Comparison of ENCODE assay signal across 20 cellular contexts in the genomic region with DNA sequence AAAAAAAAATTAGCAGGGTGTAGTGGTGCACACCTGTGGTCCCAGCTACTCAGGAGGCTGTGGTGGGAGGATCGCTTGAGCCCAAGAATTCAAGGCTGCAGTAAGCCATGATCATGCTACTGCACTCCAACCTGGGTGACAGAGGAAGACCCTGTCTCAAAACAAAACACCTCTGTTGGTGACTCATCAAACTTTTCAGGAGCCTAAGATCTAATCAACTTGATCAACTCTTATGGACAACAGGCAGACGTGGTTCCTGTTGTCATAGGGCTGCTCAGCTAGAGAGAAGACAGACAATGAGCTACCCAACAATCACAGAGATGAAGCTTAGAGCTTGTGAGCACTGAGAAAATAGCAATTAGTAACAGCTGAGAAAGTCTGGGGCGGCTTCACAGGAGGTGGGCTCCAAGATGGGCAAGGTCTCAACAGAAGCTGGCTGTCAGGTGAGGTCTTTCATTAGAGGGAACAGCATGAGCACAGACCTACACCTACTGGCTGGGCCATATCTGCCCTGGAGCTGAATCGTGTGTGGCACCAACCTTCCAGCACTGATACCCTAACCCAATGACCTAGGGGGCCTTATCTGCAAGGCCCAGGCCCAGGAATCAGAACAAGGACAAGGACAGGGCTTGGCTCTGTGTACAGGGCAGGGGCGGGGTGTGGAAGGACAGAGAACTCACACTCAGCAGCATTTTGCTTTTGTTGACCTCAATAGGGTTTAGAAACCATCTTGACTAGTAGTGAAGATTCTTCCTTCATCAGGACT. TPM values are rescaled to one million over a fixed set of nuclear protein-coding genes. Genes with fewer than 3 reads are reported as not detected.
DNase-seq lines count a peak whose midpoint lies in the region; ATAC-seq and TF ChIP-seq lines count a peak whose summit lies in the region.
"Had no signal": no experiment of that assay in that cellular context is flagged by ENCODE, and none has a peak within 500 bp of the region (broad histone marks: within the 10 kb centered on the region; RNA-seq: fewer than 3 reads in every experiment).

No MANE protein-coding gene starts in this region.

- no peak for TF ChIP-seq CTCF in heart right ventricle (IDR thresholded peaks at IDR 0.05)

- H3K36me3 ChIP-seq in heart right ventricle: peaks cover 0 to 39% (median 0%) of the 10 kb centered on the region in 9 donors
- H3K36me3 ChIP-seq: right lobe of liver had no signal

- H3K4me3 ChIP-seq in heart right ventricle: no peak overlapping the region
- H3K4me3 ChIP-seq: right lobe of liver had no signal

- no peaks in the 10 kb centered on the region for H3K27me3 ChIP-seq in heart right ventricle
- H3K27me3 ChIP-seq: right lobe of liver had no signal

- H3K4me3 Mint-ChIP-seq in T-helper 17 cell: no peak overlapping the region
- H3K4me3 Mint-ChIP-seq in central memory CD8-positive, alpha-beta T cell: no peak overlapping the region
- H3K4me3 Mint-ChIP-seq in stimulated activated memory B cell treated with anti-CD40 and anti-IgM and Interleukin-4, amounts not matched to agents 10 μg/mL and 1 μg/mL and 100 μg/mL, for 72 hours: no peak overlapping the region
- H3K4me3 Mint-ChIP-seq: activated B cell treated with CpG ODN at 0.5 μM for 24 hours, CD14-positive monocyte had no signal

- peaks cover 15 to 35% of the 10 kb centered on the region in 2 donors for H3K36me3 Mint-ChIP-seq in activated naive CD4-positive, alpha-beta T cell treated with anti-CD3 and anti-CD28 coated beads, Interleukin-2, amount 50 U/mL, for 72 hours
- H3K36me3 Mint-ChIP-seq in T-helper 17 cell (ENCODE audit: low read depth): no peaks in the 10 kb centered on the region
- peaks cover 14% of the 10 kb centered on the region for H3K36me3 Mint-ChIP-seq in central memory CD8-positive, alpha-beta T cell (ENCODE audit: insufficient read depth)
- peaks cover 28% of the 10 kb centered on the region for H3K36me3 Mint-ChIP-seq in stimulated activated memory B cell treated with anti-CD40 and anti-IgM and Interleukin-4, amounts not matched to agents 10 μg/mL and 1 μg/mL and 100 μg/mL, for 72 hours

- H3K9me3 Mint-ChIP-seq in activated naive CD4-positive, alpha-beta T cell treated with anti-CD3 and anti-CD28 coated beads, Interleukin-2, amount 50 U/mL, for 72 hours: peaks cover 4 to 5% of the 10 kb centered on the region in 2 donors
- no peaks in the 10 kb centered on the region for H3K9me3 Mint-ChIP-seq in central memory CD8-positive, alpha-beta T cell
- H3K9me3 Mint-ChIP-seq in stimulated activated memory B cell treated with anti-CD40 and anti-IgM and Interleukin-4, amounts not matched to agents 10 μg/mL and 1 μg/mL and 100 μg/mL, for 72 hours: no peaks in the 10 kb centered on the region
- H3K9me3 Mint-ChIP-seq: activated B cell treated with CpG ODN at 0.5 μM for 24 hours, CD14-positive monocyte, IgD-negative memory B cell, naive B cell had no signal

- H3K27ac ChIP-seq in heart right ventricle: no peak overlapping the region
- H3K27ac ChIP-seq: parathyroid adenoma, right lobe of liver had no signal

- DNase-seq in activated naive CD4-positive, alpha-beta T cell treated with anti-CD3 and anti-CD28 coated beads, Interleukin-2, amount 50 U/mL, for 72 hours (ENCODE audit: low spot score in 2 of 2): no peak
- DNase-seq in activated naive CD4-positive, alpha-beta T cell treated with anti-CD3 and anti-CD28 coated beads, Interleukin-2, amount 50 U/mL, for 16 hours: no peak
- DNase-seq in T-helper 17 cell (no peak), NCI-H524 (lab: John Stamatoyannopoulos, UW) (no peak), NCI-H2029 (lab: John Stamatoyannopoulos, UW) (no peak), heart right ventricle (no peak)
- no peak for DNase-seq in central memory CD8-positive, alpha-beta T cell (ENCODE audit: low spot score in 2 of 2)
- DNase-seq: activated B cell treated with CpG ODN at 0.5 μM for 24 hours; activated CD8-positive, alpha-beta memory T cell treated with anti-CD3 and anti-CD28 coated beads for 24 hours; amniotic stem cell; DMS153; mesendoderm; naive B cell; NCI-H2107; NCI-H526; right lobe of liver had no signal

- H3K27ac Mint-ChIP-seq in activated naive CD4-positive, alpha-beta T cell treated with anti-CD3 and anti-CD28 coated beads, Interleukin-2, amount 50 U/mL, for 72 hours: peak overlapping the region; percentile 7 to 87
- peak overlapping the region; percentile 100 for H3K27ac Mint-ChIP-seq in T-helper 17 cell
- peak overlapping the region; percentile 44 for H3K27ac Mint-ChIP-seq in central memory CD8-positive, alpha-beta T cell (ENCODE audit: low read depth)
- peak overlapping the region; percentile 13 for H3K27ac Mint-ChIP-seq in stimulated activated memory B cell treated with anti-CD40 and anti-IgM and Interleukin-4, amounts not matched to agents 10 μg/mL and 1 μg/mL and 100 μg/mL, for 72 hours
- H3K27ac Mint-ChIP-seq: activated B cell treated with CpG ODN at 0.5 μM for 24 hours had no signal

- ATAC-seq in activated naive CD4-positive, alpha-beta T cell treated with anti-CD3 and anti-CD28 coated beads, Interleukin-2, amount 50 U/mL, for 72 hours: no peak
- ATAC-seq in T-helper 17 cell (no peak), heart right ventricle (no peak)
- no peak for ATAC-seq in central memory CD8-positive, alpha-beta T cell (replicated peaks; ENCODE audit: extremely low read depth, poor library complexity, severe bottlenecking)
- ATAC-seq in stimulated activated memory B cell treated with anti-CD40 and anti-IgM and Interleukin-4, amounts not matched to agents 10 μg/mL and 1 μg/mL and 100 μg/mL, for 72 hours: no peak
- ATAC-seq: right lobe of liver had no signal

- peaks cover 45% of the 10 kb centered on the region for H3K4me1 Mint-ChIP-seq in T-helper 17 cell
- H3K4me1 Mint-ChIP-seq in central memory CD8-positive, alpha-beta T cell: peaks cover 41% of the 10 kb centered on the region
- peaks cover 56% of the 10 kb centered on the region for H3K4me1 Mint-ChIP-seq in stimulated activated memory B cell treated with anti-CD40 and anti-IgM and Interleukin-4, amounts not matched to agents 10 μg/mL and 1 μg/mL and 100 μg/mL, for 72 hours

- H3K9me3 ChIP-seq in T-helper 17 cell (ENCODE audit: control insufficient read depth, low read length, poor library complexity, severe bottlenecking): peaks cover 3% of the 10 kb centered on the region
- no peaks in the 10 kb centered on the region for H3K9me3 ChIP-seq in heart right ventricle
- H3K9me3 ChIP-seq: right lobe of liver had no signal

- no peaks in the 10 kb centered on the region for H3K27me3 Mint-ChIP-seq in T-helper 17 cell
- H3K27me3 Mint-ChIP-seq in central memory CD8-positive, alpha-beta T cell: no peaks in the 10 kb centered on the region
- H3K27me3 Mint-ChIP-seq in stimulated activated memory B cell treated with anti-CD40 and anti-IgM and Interleukin-4, amounts not matched to agents 10 μg/mL and 1 μg/mL and 100 μg/mL, for 72 hours: no peaks in the 10 kb centered on the region
- H3K27me3 Mint-ChIP-seq: activated B cell treated with CpG ODN at 0.5 μM for 24 hours, IgD-negative memory B cell, naive B cell had no signal

- WGBS in heart right ventricle, 2 donors: 93 to 94% methylated on average over 5 of the region's 5 CpGs

- H3K4me1 ChIP-seq in heart right ventricle: peaks cover 9 to 64% (median 31%) of the 10 kb centered on the region in 9 donors
- H3K4me1 ChIP-seq: parathyroid adenoma had no signal

- intact Hi-C loops in heart right ventricle (cut with DNase I): loop anchor here in 2 of 10 donors (5.0 kb wide), 1 partner anchor 34 kb away; a partner anchor contains a TSS

RNA-seq across cellular contexts. Expression of a gene that starts 7.2 kb away (rescaled TPM):
- 1 to 10 TPM; 1.5 to 2.7 TPM for total RNA-seq in activated naive CD4-positive, alpha-beta T cell treated with anti-CD3 and anti-CD28 coated beads, Interleukin-2, amount 50 U/mL, for 72 hours
- 1 to 10 TPM; 5.5 to 6.0 TPM for total RNA-seq in T-helper 17 cell
- total RNA-seq in heart right ventricle: 10 to 100 TPM in 1 of 10 donors, 1 to 10 TPM in 7, under 1 TPM in 2; 0.61 to 12.6 (median 1.6) TPM
- polyA plus RNA-seq in heart right ventricle: 1 to 10 TPM in 1 of 2 donors, under 1 TPM in 1; 0.83 to 3.5 TPM
- polyA plus RNA-seq: CD14-positive monocyte had no signal

RNA-seq across cellular contexts. Expression of a gene that starts 33.5 kb away (rescaled TPM):
- 100 to 1,000 TPM; 271 to 326 TPM for total RNA-seq in activated naive CD4-positive, alpha-beta T cell treated with anti-CD3 and anti-CD28 coated beads, Interleukin-2, amount 50 U/mL, for 72 hours
- total RNA-seq in T-helper 17 cell (100 to 1,000 TPM; 701 to 919 TPM), heart right ventricle (10 to 100 TPM; 11.8 to 73.3 (median 18.1) TPM)
- 10 to 100 TPM; 10.2 to 18.4 TPM for polyA plus RNA-seq in heart right ventricle

Comparison
In these comparisons a context has a peak if more than half of its experiments do, and no peak if none do; other contexts are left out.
1. H3K27ac Mint-ChIP-seq: peak in every context shown above with its lines; median percentile 100 in T-helper 17 cell; 47 in activated naive CD4-positive, alpha-beta T cell treated with anti-CD3 and anti-CD28 coated beads, Interleukin-2, amount 50 U/mL, for 72 hours; 44 in central memory CD8-positive, alpha-beta T cell; 13 in stimulated activated memory B cell treated with anti-CD40 and anti-IgM and Interleukin-4, amounts not matched to agents 10 μg/mL and 1 μg/mL and 100 μg/mL, for 72 hours.